Comparison of ENCODE assay signal across 13 cellular contexts in the genomic region with DNA sequence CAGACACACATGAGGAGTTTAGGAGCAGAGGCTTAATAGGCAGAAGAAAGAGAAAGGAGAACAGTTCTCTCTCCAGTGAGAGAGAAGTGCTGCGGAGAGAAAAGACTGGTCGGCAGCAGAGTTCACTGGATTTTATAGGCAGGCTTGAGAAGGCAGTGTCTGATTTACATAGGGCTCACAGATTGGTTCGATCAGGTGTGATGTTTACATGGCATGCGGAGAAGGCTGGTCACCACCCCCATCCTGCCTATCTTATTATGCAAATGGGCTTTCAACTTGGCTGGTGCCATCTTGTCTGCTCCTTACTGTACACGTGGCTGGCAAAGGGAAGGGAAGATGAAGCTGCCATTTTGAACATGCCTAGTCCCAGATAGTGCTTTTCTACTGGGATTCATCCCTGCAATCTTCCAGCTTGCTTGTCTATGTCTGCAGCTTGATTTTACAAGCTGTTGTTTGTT.
A peak's percentile ranks its signal among the peaks of the same experiment; 100 is the strongest.
DNase-seq lines count a peak whose midpoint lies in the region; ATAC-seq and TF ChIP-seq lines count a peak whose summit lies in the region.
"Had no signal": no experiment of that assay in that cellular context is flagged by ENCODE, and none has a peak within 500 bp of the region (broad histone marks: within the 10 kb centered on the region; RNA-seq: fewer than 3 reads in every experiment).

No MANE protein-coding gene starts in this region.

- H3K36me3 ChIP-seq in smooth muscle cell (ENCODE audit: low read depth) (no peaks in the 10 kb centered on the region), suprapubic skin (no peaks in the 10 kb centered on the region)
- H3K36me3 ChIP-seq: cardiac muscle cell, upper lobe of right lung had no signal

- DNase-seq in NCI-H82 (lab: John Stamatoyannopoulos, UW) (peak; percentile 80), NCI-H82 treated with DMSO at 0.1 percent for 48 hours (lab: John Stamatoyannopoulos, UW; ENCODE audit: unreplicated experiment) (no peak), NCI-H69 (lab: John Stamatoyannopoulos, UW) (peak; percentile 34), fibroblast of villous mesenchyme (ENCODE audit: low read depth) (peak; percentile 28), smooth muscle cell (lab: John Stamatoyannopoulos, UW; ENCODE audit: unreplicated experiment) (no peak), suprapubic skin (ENCODE audit: low spot score in 2 of 2) (no peak)
- DNase-seq: activated B cell treated with CpG ODN at 0.5 μM for 24 hours, NCI-H1694, upper lobe of right lung had no signal

- no peak for TF ChIP-seq EP300 in suprapubic skin (IDR thresholded peaks at IDR 0.05)

- H3F3A ChIP-seq in smooth muscle cell (ENCODE audit: low read depth) = peaks cover 25% of the 10 kb centered on the region

- peak overlapping the region; percentile 61 for H2AFZ ChIP-seq in smooth muscle cell (ENCODE audit: low read depth)

- H3K4me3 ChIP-seq in fibroblast of villous mesenchyme (ENCODE audit: low read depth, low read length) (no peak overlapping the region), smooth muscle cell (peak overlapping the region; percentile 38), suprapubic skin (no peak overlapping the region)
- H3K4me3 ChIP-seq: cardiac muscle cell, upper lobe of right lung had no signal

- peak overlapping the region; percentile 49 for H3K9ac ChIP-seq in smooth muscle cell (ENCODE audit: low read depth)

- peaks cover 26% of the 10 kb centered on the region for H3K4me1 ChIP-seq in smooth muscle cell (ENCODE audit: low read depth)
- peaks cover 8% of the 10 kb centered on the region for H3K4me1 ChIP-seq in suprapubic skin
- H3K4me1 ChIP-seq: upper lobe of right lung had no signal

- H3K4me2 ChIP-seq in smooth muscle cell = peak overlapping the region; percentile 76

- H3K9me3 ChIP-seq in smooth muscle cell (replicated peaks; ENCODE audit: low read depth) (no peaks in the 10 kb centered on the region), suprapubic skin (no peaks in the 10 kb centered on the region)
- H3K9me3 ChIP-seq: upper lobe of right lung had no signal

- TF ChIP-seq POLR2A in suprapubic skin (IDR thresholded peaks at IDR 0.05) = no peak

- ATAC-seq in HG02588 (IDR thresholded peaks at IDR 0.05; ENCODE audit: unreplicated experiment) (no peak), GM19351 (IDR thresholded peaks at IDR 0.05; ENCODE audit: unreplicated experiment) (no peak)
- ATAC-seq: natural killer cell treated with Interleukin-12 subunit alpha and Interleukin-12 subunit beta and Interleukin-15 and Interleukin-18, amount 100 ng/mL, for 72 hours; upper lobe of right lung had no signal

- H3K79me2 ChIP-seq in smooth muscle cell (ENCODE audit: low read depth) = no peaks in the 10 kb centered on the region

- H3K27ac ChIP-seq in smooth muscle cell (ENCODE audit: low read depth) (peak overlapping the region; percentile 95), suprapubic skin (no peak overlapping the region)
- H3K27ac ChIP-seq: cardiac muscle cell, upper lobe of right lung had no signal

- H3K27me3 ChIP-seq in smooth muscle cell (ENCODE audit: low read depth) = no peaks in the 10 kb centered on the region
- no peaks in the 10 kb centered on the region for H3K27me3 ChIP-seq in suprapubic skin
- H3K27me3 ChIP-seq: cardiac muscle cell, upper lobe of right lung had no signal

- TF ChIP-seq CTCF in fibroblast of villous mesenchyme (IDR thresholded peaks at IDR 0.05; ENCODE audit: insufficient read depth, low read depth, low read length) = no peak
- TF ChIP-seq CTCF in smooth muscle cell (IDR thresholded peaks at IDR 0.05; ENCODE audit: borderline replicate concordance, insufficient read depth, poor library complexity, severe bottlenecking) = no peak
- no peak for TF ChIP-seq CTCF in suprapubic skin (IDR thresholded peaks at IDR 0.05)

- WGBS in smooth muscle cell (ENCODE audit: low lambda C conversion rate) = 23% methylated on average over 5 of the region's 5 CpGs
- WGBS in suprapubic skin = 86% methylated on average over 5 of the region's 5 CpGs

- no peaks in the 10 kb centered on the region for H4K20me1 ChIP-seq in smooth muscle cell (ENCODE audit: low read depth)

Comparison
In these comparisons a context has a peak if more than half of its experiments do, and no peak if none do; other contexts are left out.
1. DNase-seq: peak in NCI-H82 (single experiment), NCI-H69 (single experiment) and fibroblast of villous mesenchyme (single experiment); none in NCI-H82 treated with DMSO at 0.1 percent for 48 hours (single experiment), smooth muscle cell (single experiment) and suprapubic skin (0 of 2).